9 cellular contexts compared by ENCODE assay signal in the genomic region with DNA sequence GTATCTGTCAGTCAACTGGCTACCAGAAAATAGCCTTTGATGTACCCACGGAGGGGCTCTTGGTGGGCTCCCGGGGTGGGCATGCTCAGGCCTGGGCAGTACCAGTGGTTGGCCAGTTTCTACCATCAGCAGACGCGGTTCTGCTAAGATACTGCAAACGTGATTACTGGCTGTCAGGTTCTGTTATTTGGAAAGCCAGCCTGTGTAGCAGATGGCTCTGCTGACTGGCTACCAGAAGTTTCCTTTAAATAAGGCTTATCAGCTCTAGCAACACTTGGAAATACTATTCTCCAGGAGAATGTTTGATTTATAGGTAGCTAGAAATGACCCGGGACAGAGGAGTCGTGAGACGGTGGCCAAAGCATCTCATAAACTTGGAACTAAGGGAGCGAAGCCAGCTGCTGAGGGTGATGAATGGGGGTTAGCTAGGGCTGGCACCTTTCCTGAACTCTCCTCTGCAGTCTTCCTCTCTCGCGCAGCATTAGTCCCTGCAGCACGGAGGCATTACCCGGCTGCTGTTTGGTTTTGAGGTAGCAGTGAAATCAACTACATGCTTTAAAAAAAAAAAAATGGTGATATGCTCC.
DNase-seq lines count a peak whose midpoint lies in the region; TF ChIP-seq lines count a peak whose summit lies in the region.
"Had no signal": no experiment of that assay in that cellular context is flagged by ENCODE, and none has a peak within 500 bp of the region (broad histone marks: within the 10 kb centered on the region; RNA-seq: fewer than 3 reads in every experiment).

No MANE protein-coding gene starts in this region.

- no peaks in the 10 kb centered on the region for H3K36me3 Mint-ChIP-seq in activated naive CD4-positive, alpha-beta T cell treated with anti-CD3 and anti-CD28 coated beads for 36 hours (ENCODE audit: low read depth)

- no peaks in the 10 kb centered on the region for H3K36me3 ChIP-seq in HUES48 (ENCODE audit: control insufficient read depth, insufficient read depth, low read length)
- no peaks in the 10 kb centered on the region for H3K36me3 ChIP-seq in right atrium auricular region
- H3K36me3 ChIP-seq: neutrophil had no signal

- peaks cover 66% of the 10 kb centered on the region for H3K27me3 Mint-ChIP-seq in activated naive CD4-positive, alpha-beta T cell treated with anti-CD3 and anti-CD28 coated beads for 36 hours (ENCODE audit: low read depth)

- H3K9me3 ChIP-seq in HUES48 (ENCODE audit: control insufficient read depth, insufficient read depth, low read length), result no peaks in the 10 kb centered on the region
- H3K9me3 ChIP-seq in right atrium auricular region, result no peaks in the 10 kb centered on the region
- H3K9me3 ChIP-seq: neutrophil had no signal

- H3K4me1 Mint-ChIP-seq in activated naive CD4-positive, alpha-beta T cell treated with anti-CD3 and anti-CD28 coated beads for 36 hours (ENCODE audit: low read depth), result peaks cover 4% of the 10 kb centered on the region

- CTCF ChIA-PET in activated naive CD4-positive, alpha-beta T cell treated with anti-CD3 and anti-CD28 coated beads for 36 hours (lab: Charles Lee), result no interaction called here

- H3K27ac Mint-ChIP-seq in activated naive CD4-positive, alpha-beta T cell treated with anti-CD3 and anti-CD28 coated beads for 36 hours, result no peak overlapping the region

- DNase-seq in right atrium auricular region (ENCODE audit: low spot score) (no peak), substantia nigra (lab: John Stamatoyannopoulos, UW) (peak in 5 of 49 donors; percentile 19 to 57 (median 25))
- DNase-seq in activated CD8-positive, alpha-beta memory T cell treated with anti-CD3 and anti-CD28 coated beads, Interleukin-2, amount 50 U/mL, for 48 hours, result no peak
- DNase-seq in stimulated activated CD4-positive, alpha-beta T cell treated with anti-CD3 and anti-CD28 coated beads, Interleukin-15, amount 100 ng/mL, for 24 hours, result no peak
- DNase-seq in activated naive CD4-positive, alpha-beta T cell treated with anti-CD3 and anti-CD28 coated beads for 36 hours, result no peak
- DNase-seq: effector CD8-positive, alpha-beta T cell had no signal

- intact Hi-C loops in activated naive CD4-positive, alpha-beta T cell treated with anti-CD3 and anti-CD28 coated beads for 36 hours (cut with micrococcal nuclease), result loop anchor here (10.0 kb wide), 1 partner anchor 991 kb away; no protein-coding TSS in a partner anchor

- H3K4me1 ChIP-seq in HUES48 (ENCODE audit: control insufficient read depth, insufficient read depth, low read length), result peaks cover 49% of the 10 kb centered on the region
- H3K4me1 ChIP-seq in right atrium auricular region, result peaks cover 0 to 27% of the 10 kb centered on the region in 2 donors

- H3K27ac ChIP-seq in HUES48 (ENCODE audit: low read depth, low read length) (no peak overlapping the region), VCaP (peak overlapping the region; percentile 93), right atrium auricular region (no peak overlapping the region), substantia nigra (ENCODE audit: low read depth, low read length, poor library complexity, severe bottlenecking) (peak overlapping the region; percentile 59)
- H3K27ac ChIP-seq: neutrophil had no signal

- TF ChIP-seq CTCF in VCaP (conservative IDR thresholded peaks at IDR 0.05) (no peak), right atrium auricular region (IDR thresholded peaks at IDR 0.05) (no peak)

- H3K4me3 Mint-ChIP-seq in activated naive CD4-positive, alpha-beta T cell treated with anti-CD3 and anti-CD28 coated beads for 36 hours, result no peak overlapping the region

- H3K27me3 ChIP-seq in HUES48 (ENCODE audit: control insufficient read depth, insufficient read depth, low read length) (peaks cover 2% of the 10 kb centered on the region; the same call in 1 of the 2 replicates), right atrium auricular region (no peaks in the 10 kb centered on the region)

- no peak overlapping the region for H3K9ac ChIP-seq in HUES48 (ENCODE audit: low read depth, low read length)

- H3K4me3 ChIP-seq in HUES48 (ENCODE audit: low read depth, low read length) (peak overlapping the region; percentile 48; the same call in 1 of the 2 replicates), right atrium auricular region (peak overlapping the region; percentile 11 to 35)

- no peaks in the 10 kb centered on the region for H3K9me3 Mint-ChIP-seq in activated naive CD4-positive, alpha-beta T cell treated with anti-CD3 and anti-CD28 coated beads for 36 hours

Comparison
In these comparisons a context has a peak if more than half of its experiments do, and no peak if none do; other contexts are left out.
1. H3K27ac ChIP-seq: peak in VCaP (single experiment) and substantia nigra (single experiment); none in HUES48 (single experiment) and right atrium auricular region (0 of 2).